19 cellular contexts compared by ENCODE assay signal in the genomic region with DNA sequence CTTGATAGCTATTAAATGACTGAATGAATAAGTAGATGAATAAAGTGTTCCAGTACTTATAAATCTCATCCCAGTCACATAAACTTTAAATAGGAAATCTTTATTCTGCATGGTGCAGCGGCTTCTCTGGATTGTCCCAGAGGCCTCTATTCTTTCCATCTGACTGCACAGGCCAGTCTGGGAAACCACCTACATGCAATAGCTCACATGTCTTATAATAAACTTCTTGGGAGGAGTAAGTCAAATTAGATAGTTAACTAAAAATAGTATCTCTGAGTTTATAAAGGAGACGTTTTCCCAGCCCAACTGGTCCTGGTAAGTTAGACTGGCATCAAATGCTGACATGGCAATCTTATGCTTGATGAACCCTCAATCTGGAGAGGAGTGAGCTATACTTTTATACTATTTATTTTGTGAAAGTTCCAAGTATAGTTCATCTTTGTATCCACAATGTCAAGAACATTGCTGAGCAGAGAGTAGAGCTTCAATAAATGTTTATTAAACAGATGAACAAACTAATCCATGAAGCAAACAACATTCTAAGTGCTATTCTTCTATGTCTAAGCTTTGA.
"Had no signal": no experiment of that assay in that cellular context is flagged by ENCODE, and none has a peak within 500 bp of the region (broad histone marks: within the 10 kb centered on the region; RNA-seq: fewer than 3 reads in every experiment).

No MANE protein-coding gene starts in this region.

- H3K4me3 ChIP-seq: cardiac muscle cell, esophagus squamous epithelium, heart right ventricle, left lung, lung, upper lobe of right lung had no signal

- H3K27ac ChIP-seq: cardiac muscle cell, esophagus squamous epithelium, left lung, upper lobe of right lung had no signal

- H3K27me3 Mint-ChIP-seq: activated CD4-positive, alpha-beta memory T cell treated with anti-CD3 and anti-CD28 coated beads, Interleukin-2, amount 10 ng/mL, durations not matched to agents 7 days and 5 days; activated CD4-positive, alpha-beta T cell treated with anti-CD3 and anti-CD28 coated beads, Interleukin-2, amount 10 ng/mL, durations not matched to agents 24 days and 14 days; activated CD8-positive, alpha-beta memory T cell treated with anti-CD3 and anti-CD28 coated beads, Interleukin-2, amount 10 ng/mL, durations not matched to agents 7 days and 5 days; activated naive CD8-positive, alpha-beta T cell treated with anti-CD3 and anti-CD28 coated beads, Interleukin-2, amount 50 U/mL, for 24 hours; naive thymus-derived CD8-positive, alpha-beta T cell had no signal

- H3K27ac Mint-ChIP-seq: activated CD4-positive, alpha-beta memory T cell treated with anti-CD3 and anti-CD28 coated beads, Interleukin-2, amount 10 ng/mL, durations not matched to agents 7 days and 5 days; activated CD4-positive, alpha-beta T cell treated with anti-CD3 and anti-CD28 coated beads, Interleukin-2, amount 10 ng/mL, durations not matched to agents 24 days and 14 days; activated CD8-positive, alpha-beta memory T cell treated with anti-CD3 and anti-CD28 coated beads, Interleukin-2, amount 10 ng/mL, durations not matched to agents 7 days and 5 days; activated naive CD8-positive, alpha-beta T cell treated with anti-CD3 and anti-CD28 coated beads, Interleukin-2, amount 50 U/mL, for 24 hours; naive thymus-derived CD8-positive, alpha-beta T cell had no signal

- H3K4me3 Mint-ChIP-seq: activated CD4-positive, alpha-beta memory T cell treated with anti-CD3 and anti-CD28 coated beads, Interleukin-2, amount 10 ng/mL, durations not matched to agents 7 days and 5 days; activated CD4-positive, alpha-beta T cell treated with anti-CD3 and anti-CD28 coated beads, Interleukin-2, amount 10 ng/mL, durations not matched to agents 24 days and 14 days; activated CD8-positive, alpha-beta memory T cell treated with anti-CD3 and anti-CD28 coated beads, Interleukin-2, amount 10 ng/mL, durations not matched to agents 7 days and 5 days; activated naive CD8-positive, alpha-beta T cell treated with anti-CD3 and anti-CD28 coated beads, Interleukin-2, amount 50 U/mL, for 24 hours; naive thymus-derived CD8-positive, alpha-beta T cell had no signal

- H3K36me3 Mint-ChIP-seq: activated CD8-positive, alpha-beta memory T cell treated with anti-CD3 and anti-CD28 coated beads, Interleukin-2, amount 10 ng/mL, durations not matched to agents 7 days and 5 days had no signal

- H3K9me3 Mint-ChIP-seq: activated CD4-positive, alpha-beta memory T cell treated with anti-CD3 and anti-CD28 coated beads, Interleukin-2, amount 10 ng/mL, durations not matched to agents 7 days and 5 days; activated CD4-positive, alpha-beta T cell treated with anti-CD3 and anti-CD28 coated beads, Interleukin-2, amount 10 ng/mL, durations not matched to agents 24 days and 14 days; activated naive CD8-positive, alpha-beta T cell treated with anti-CD3 and anti-CD28 coated beads, Interleukin-2, amount 50 U/mL, for 24 hours; naive thymus-derived CD8-positive, alpha-beta T cell had no signal

- ATAC-seq: activated CD4-positive, CD25-positive, alpha-beta regulatory T cell treated with anti-CD3 and anti-CD28 coated beads, Interleukin-2, amount 50 U/mL, for 24 hours; activated CD8-positive, alpha-beta memory T cell treated with anti-CD3 and anti-CD28 coated beads, Interleukin-2, amount 10 ng/mL, durations not matched to agents 7 days and 5 days; activated naive CD8-positive, alpha-beta T cell treated with anti-CD3 and anti-CD28 coated beads, Interleukin-2, amount 50 U/mL, for 24 hours; heart right ventricle; left lung; naive thymus-derived CD8-positive, alpha-beta T cell; upper lobe of right lung had no signal

- H3K27me3 ChIP-seq: cardiac muscle cell, esophagus squamous epithelium, heart right ventricle, left lung, upper lobe of right lung had no signal

- H3K36me3 ChIP-seq: cardiac muscle cell, esophagus squamous epithelium, heart right ventricle, left lung, upper lobe of right lung had no signal

- DNase-seq: activated CD4-positive, alpha-beta memory T cell treated with anti-CD3 and anti-CD28 coated beads, Interleukin-2, amount 10 ng/mL, durations not matched to agents 7 days and 5 days; activated CD4-positive, alpha-beta T cell treated with anti-CD3 and anti-CD28 coated beads, Interleukin-2, amount 10 ng/mL, durations not matched to agents 24 days and 14 days; activated CD8-positive, alpha-beta memory T cell treated with anti-CD3 and anti-CD28 coated beads, Interleukin-2, amount 10 ng/mL, durations not matched to agents 7 days and 5 days; activated effector memory CD4-positive, alpha-beta T cell treated with anti-CD3 and anti-CD28 coated beads, Interleukin-2, amount 50 U/mL, for 16 hours; activated naive CD4-positive, alpha-beta T cell treated with anti-CD3 and anti-CD28 coated beads, Interleukin-2, amount 50 U/mL, for 16 hours; activated naive CD8-positive, alpha-beta T cell treated with anti-CD3 and anti-CD28 coated beads, Interleukin-2, amount 50 U/mL, for 24 hours; activated T-cell treated with anti-CD3 and anti-CD28 coated beads for 4 hours; dermis blood vessel endothelial cell; effector memory CD4-positive, alpha-beta T cell; esophagus squamous epithelium; heart right ventricle; left lung; naive thymus-derived CD8-positive, alpha-beta T cell; stimulated activated CD4-positive, alpha-beta T cell treated with anti-CD3 and anti-CD28 coated beads, Interleukin-4, amount 100 ng/mL, for 24 hours; stimulated activated naive CD4-positive, alpha-beta T cell treated with Interleukin-2 at 50 U/mL for 16 hours; upper lobe of right lung had no signal

- H3K9me3 ChIP-seq: esophagus squamous epithelium, heart right ventricle, left lung, upper lobe of right lung had no signal
